9 cellular contexts compared by ENCODE assay signal in genomic region chr2:113894156-113894743, GRCh38. TPM values are rescaled to one million over a fixed set of nuclear protein-coding genes. Genes with fewer than 3 reads are reported as not detected.
A peak's percentile ranks its signal among the peaks of the same experiment; 100 is the strongest.
DNase-seq lines count a peak whose midpoint lies in the region; ATAC-seq and TF ChIP-seq lines count a peak whose summit lies in the region.
"Had no signal": no experiment of that assay in that cellular context is flagged by ENCODE, and none has a peak within 500 bp of the region (broad histone marks: within the 10 kb centered on the region; RNA-seq: fewer than 3 reads in every experiment).

No MANE protein-coding gene starts in this region.

- no peaks in the 10 kb centered on the region for H3K27me3 ChIP-seq in left lung

- H3K9me3 Mint-ChIP-seq in activated T-helper 17 cell treated with anti-CD3 and anti-CD28 coated beads, Interleukin-2, amount 50 U/mL, for 72 hours, result no peaks in the 10 kb centered on the region

- peaks cover 89% of the 10 kb centered on the region for H3K36me3 Mint-ChIP-seq in activated T-helper 17 cell treated with anti-CD3 and anti-CD28 coated beads, Interleukin-2, amount 50 U/mL, for 72 hours (ENCODE audit: low read depth)

- peaks cover 56% of the 10 kb centered on the region for H3K4me1 Mint-ChIP-seq in activated T-helper 17 cell treated with anti-CD3 and anti-CD28 coated beads, Interleukin-2, amount 50 U/mL, for 72 hours

- TF ChIP-seq CTCF in left lung (IDR thresholded peaks at IDR 0.05), result no peak

- ATAC-seq in activated T-helper 17 cell treated with anti-CD3 and anti-CD28 coated beads, Interleukin-2, amount 50 U/mL, for 72 hours (replicated peaks), result no peak
- ATAC-seq in left lung, result peak; percentile 26

- peak overlapping the region in 1 of 2 donors; percentile 23 for H3K4me3 ChIP-seq in left lung

- H3K27ac Mint-ChIP-seq in activated T-helper 17 cell treated with anti-CD3 and anti-CD28 coated beads, Interleukin-2, amount 50 U/mL, for 72 hours, result peak overlapping the region; percentile 95

- H3K36me3 ChIP-seq in left lung, result peaks cover 0 to 9% of the 10 kb centered on the region in 2 donors

- no peaks in the 10 kb centered on the region for H3K9me3 ChIP-seq in left lung

- no peaks in the 10 kb centered on the region for H3K27me3 Mint-ChIP-seq in activated T-helper 17 cell treated with anti-CD3 and anti-CD28 coated beads, Interleukin-2, amount 50 U/mL, for 72 hours

- H3K27ac ChIP-seq in left lung, result peak overlapping the region; percentile 48 to 65

- peaks cover 67 to 80% of the 10 kb centered on the region in 2 donors for H3K4me1 ChIP-seq in left lung

- intact Hi-C loops in left lung (cut with DNase I), result no loop called here

- peak; percentile 48 for DNase-seq in AG08396 (ENCODE audit: low spot score)
- DNase-seq in HS-27A (ENCODE audit: low read depth), result peak; percentile 81
- no peak for DNase-seq in left lung
- DNase-seq in NK-92 (lab: John Stamatoyannopoulos, UW; ENCODE audit: unreplicated experiment), result no peak
- no peak for DNase-seq in stimulated activated CD8-positive, alpha-beta memory T cell treated with anti-CD3 and anti-CD28 coated beads, Interleukin-4, amount 100 ng/mL, for 48 hours
- no peak for DNase-seq in GOT3 (lab: John Stamatoyannopoulos, UW)
- no peak for DNase-seq in OCI-M2 (lab: John Stamatoyannopoulos, UW; ENCODE audit: unreplicated experiment)
- DNase-seq: left cardiac atrium had no signal

- H3K4me3 Mint-ChIP-seq in activated T-helper 17 cell treated with anti-CD3 and anti-CD28 coated beads, Interleukin-2, amount 50 U/mL, for 72 hours, result peak overlapping the region; percentile 93

RNA-seq across cellular contexts. Expression of gene ACTR3, which starts 4.4 kb away (rescaled TPM):
- total RNA-seq in activated T-helper 17 cell treated with anti-CD3 and anti-CD28 coated beads, Interleukin-2, amount 50 U/mL, for 72 hours, result 100 to 1,000 TPM; 441 to 618 TPM
- total RNA-seq in left lung, result 100 to 1,000 TPM; 213 to 324 TPM

Comparison
In these comparisons a context has a peak if more than half of its experiments do, and no peak if none do; other contexts are left out.
1. DNase-seq: peak in AG08396 (single experiment) and HS-27A (single experiment); none in left lung (0 of 2), NK-92 (single experiment), stimulated activated CD8-positive, alpha-beta memory T cell treated with anti-CD3 and anti-CD28 coated beads, Interleukin-4, amount 100 ng/mL, for 48 hours (single experiment), GOT3 (single experiment) and OCI-M2 (single experiment).